ENCODE assay signal across 18 cellular contexts in genomic region chr10:12697741-12698140, GRCh38.
"Had no signal": no experiment of that assay in that cellular context is flagged by ENCODE, and none has a peak within 500 bp of the region (broad histone marks: within the 10 kb centered on the region; RNA-seq: fewer than 3 reads in every experiment).

No MANE protein-coding gene starts in this region.

- H3K9me3 Mint-ChIP-seq: activated naive CD4-positive, alpha-beta T cell treated with anti-CD3 and anti-CD28 coated beads, Interleukin-2, amount 50 U/mL, for 72 hours had no signal

- H3K4me3 ChIP-seq: hepatocyte, left lung, thoracic aorta had no signal

- H3K27ac ChIP-seq: hepatocyte, left lung, thoracic aorta, WERI-Rb-1 had no signal

- H3K9me3 ChIP-seq: left lung, thoracic aorta had no signal

- H3K36me3 ChIP-seq: left lung, thoracic aorta, WERI-Rb-1 had no signal

- H3K27ac Mint-ChIP-seq: activated naive CD4-positive, alpha-beta T cell treated with anti-CD3 and anti-CD28 coated beads, Interleukin-2, amount 50 U/mL, for 72 hours; naive thymus-derived CD4-positive, alpha-beta T cell; stimulated activated naive CD8-positive, alpha-beta T cell treated with anti-CD3 and anti-CD28 coated beads, Interleukin-15, Interleukin-2, amounts not matched to agents 100 ng/mL and 50 ng/mL, for 24 hours had no signal

- ATAC-seq: activated naive CD4-positive, alpha-beta T cell treated with anti-CD3 and anti-CD28 coated beads, Interleukin-2, amount 50 U/mL, for 72 hours; esophagus mucosa; left lung; naive thymus-derived CD4-positive, alpha-beta T cell had no signal

- DNase-seq: activated CD4-positive, alpha-beta T cell treated with anti-CD3 and anti-CD28 coated beads, Interleukin-2, amount 50 U/mL, for 4 hours; activated gamma-delta T cell treated with Interleukin-2 at 50 U/mL for 16 hours; amniotic stem cell; caudate nucleus; effector CD4-positive, alpha-beta T cell; islet precursor cell; left lung; mesendoderm; naive thymus-derived CD4-positive, alpha-beta T cell; stimulated activated CD4-positive, alpha-beta T cell treated with anti-CD3 and anti-CD28 coated beads, Interleukin-2, amount 100 ng/mL, for 24 hours; SW 1271; T-helper 2 cell; WERI-Rb-1 had no signal

- H3K27me3 Mint-ChIP-seq: naive thymus-derived CD4-positive, alpha-beta T cell; stimulated activated naive CD8-positive, alpha-beta T cell treated with anti-CD3 and anti-CD28 coated beads, Interleukin-15, Interleukin-2, amounts not matched to agents 100 ng/mL and 50 ng/mL, for 24 hours had no signal

- H3K27me3 ChIP-seq: hepatocyte had no signal

- H3K4me3 Mint-ChIP-seq: naive thymus-derived CD4-positive, alpha-beta T cell; stimulated activated naive CD8-positive, alpha-beta T cell treated with anti-CD3 and anti-CD28 coated beads, Interleukin-15, Interleukin-2, amounts not matched to agents 100 ng/mL and 50 ng/mL, for 24 hours had no signal
